In genomic region chr13:52406629-52407028, GRCh38 we compare ENCODE assay signal across 9 cellular contexts. TPM values are rescaled to one million over a fixed set of nuclear protein-coding genes. Genes with fewer than 3 reads are reported as not detected.
DNase-seq lines count a peak whose midpoint lies in the region; ATAC-seq and TF ChIP-seq lines count a peak whose summit lies in the region.
"Had no signal": no experiment of that assay in that cellular context is flagged by ENCODE, and none has a peak within 500 bp of the region (broad histone marks: within the 10 kb centered on the region; RNA-seq: fewer than 3 reads in every experiment).

No MANE protein-coding gene starts in this region.

- TF ChIP-seq POLR2A in heart left ventricle (IDR thresholded peaks at IDR 0.05): no peak

- no peaks in the 10 kb centered on the region for H3K9me3 ChIP-seq in heart left ventricle
- no peaks in the 10 kb centered on the region for H3K9me3 ChIP-seq in thoracic aorta

- 60 to 67% (median 65%) methylated on average over 4 of the region's 4 CpGs for WGBS in heart left ventricle, 4 donors

- H3K27ac ChIP-seq in heart left ventricle (peak overlapping the region; percentile 35 to 87 (median 76)), thoracic aorta (no peak overlapping the region)

- peak overlapping the region in 9 of 12 donors; percentile 45 to 88 (median 72) for H3K4me3 ChIP-seq in heart left ventricle
- H3K4me3 ChIP-seq in astrocyte of the cerebellum (ENCODE audit: low read depth, low read length): peak overlapping the region; percentile 70
- peak overlapping the region; percentile 76 for H3K4me3 ChIP-seq in thoracic aorta

- no peak for DNase-seq in heart left ventricle
- DNase-seq in left ventricle myocardium superior: no peak
- no peak for DNase-seq in astrocyte of the cerebellum (ENCODE audit: low read depth)
- no peak for DNase-seq in left lobe of liver (ENCODE audit: low spot score)
- no peak for DNase-seq in thoracic aorta (ENCODE audit: low spot score)
- DNase-seq in COLO829 (ENCODE audit: low spot score): no peak
- DNase-seq in effector CD4-positive, alpha-beta T cell: no peak
- DNase-seq: MM.1S had no signal

- in situ Hi-C loops in astrocyte of the cerebellum (cut with HindIII; ENCODE audit: low sequenced_read_pairs): no loop called here

- H3K27me3 ChIP-seq in heart left ventricle (peaks cover 0 to 13% (median 0%) of the 10 kb centered on the region in 9 donors), thoracic aorta (replicated peaks; ENCODE audit: insufficient read depth) (no peaks in the 10 kb centered on the region)

- H3K36me3 ChIP-seq in heart left ventricle (peaks cover 0 to 24% (median 15%) of the 10 kb centered on the region in 9 donors), thoracic aorta (peaks cover 2% of the 10 kb centered on the region)

- H3K4me1 ChIP-seq in heart left ventricle (peaks cover 0 to 19% (median 11%) of the 10 kb centered on the region in 12 donors), thoracic aorta (ENCODE audit: control insufficient read depth in 1 of 2, low read depth in 2 of 2) (peaks cover 9 to 16% of the 10 kb centered on the region in 2 donors)

- ATAC-seq in heart left ventricle: no peak
- no peak for ATAC-seq in left ventricle myocardium superior
- peak; percentile 69 for ATAC-seq in left lobe of liver
- ATAC-seq in thoracic aorta (ENCODE audit: insufficient number of reproducible peaks, low FRiP score, low read depth): no peak
- ATAC-seq in GM18909 (IDR thresholded peaks at IDR 0.05; ENCODE audit: poor library complexity, unreplicated experiment): no peak

- TF ChIP-seq CTCF in heart left ventricle (IDR thresholded peaks at IDR 0.05) (no peak), astrocyte of the cerebellum (IDR thresholded peaks at IDR 0.05; ENCODE audit: low read depth, low read length, missing control alignments) (no peak), thoracic aorta (IDR thresholded peaks at IDR 0.05) (no peak)

- intact Hi-C loops in heart left ventricle (cut with DNase I) (loop anchor here in 5 of 10 donors (1.0 to 5.0 kb wide), 4 partner anchors 22 to 46 kb away; partner anchors contain the start of gene VPS36 (in 2 of the 5)), left ventricle myocardium superior (cut with micrococcal nuclease) (no loop called here)

RNA-seq across cellular contexts. Expression of gene THSD1, which starts 0.7 kb away (rescaled TPM):
- total RNA-seq in heart left ventricle: 10 to 100 TPM in 2 of 9 donors, 1 to 10 TPM in 7; 5.4 to 10.1 (median 6.4) TPM
- polyA plus RNA-seq in heart left ventricle: 1 to 10 TPM; 2.7 to 6.5 TPM
- total RNA-seq in left ventricle myocardium superior: 5.0 TPM
- 0.88 TPM for total RNA-seq in left lobe of liver
- total RNA-seq in thoracic aorta: 1 to 10 TPM; 2.7 to 4.1 TPM

RNA-seq across cellular contexts. Expression of gene VPS36, which starts 43.8 kb away (rescaled TPM):
- total RNA-seq in heart left ventricle (10 to 100 TPM; 27.8 to 38.5 (median 32.8) TPM), left ventricle myocardium superior (34.7 TPM), left lobe of liver (16.5 TPM), thoracic aorta (100 to 1,000 TPM in 1 of 2 donors, 10 to 100 TPM in 1; 42.1 to 100 TPM)
- polyA plus RNA-seq in heart left ventricle: 10 to 100 TPM; 15.0 to 24.7 TPM

RNA-seq across cellular contexts. Expression of gene CKAP2, which starts 48.6 kb away (rescaled TPM):
- total RNA-seq in heart left ventricle: 10 to 100 TPM in 4 of 9 donors, 1 to 10 TPM in 5; 5.0 to 16.1 (median 9.3) TPM
- polyA plus RNA-seq in heart left ventricle: 1 to 10 TPM; 1.4 to 3.9 TPM
- total RNA-seq in left ventricle myocardium superior: 7.2 TPM
- total RNA-seq in left lobe of liver: 1.7 TPM
- total RNA-seq in thoracic aorta: 1 to 10 TPM; 4.6 to 5.1 TPM

Comparison
In these comparisons a context has a peak if more than half of its experiments do, and no peak if none do; other contexts are left out.
1. H3K27ac ChIP-seq: peak in heart left ventricle (12 of 12); none in thoracic aorta (0 of 2).
2. Peak in every context shown above with its lines, with median percentiles within 50 percentile points of each other: H3K4me3 ChIP-seq.